In genomic region chr16:78045865-78046581, GRCh38 we compare ENCODE assay signal across 9 cellular contexts. TPM values are rescaled to one million over a fixed set of nuclear protein-coding genes. Genes with fewer than 3 reads are reported as not detected.
DNase-seq lines count a peak whose midpoint lies in the region; ATAC-seq, FAIRE-seq and TF ChIP-seq lines count a peak whose summit lies in the region.
"Had no signal": no experiment of that assay in that cellular context is flagged by ENCODE, and none has a peak within 500 bp of the region (broad histone marks: within the 10 kb centered on the region; RNA-seq: fewer than 3 reads in every experiment).

No MANE protein-coding gene starts in this region.

- DNase-seq in AG04449 (ENCODE audit: low read depth, low spot score) (no peak), Right ventricle myocardium superior (peak; percentile 72), posterior cingulate gyrus (peak in 9 of 10 donors; percentile 35 to 93 (median 60)), RCC 7860 (ENCODE audit: low spot score) (no peak), AML-193 (lab: John Stamatoyannopoulos, UW) (no peak)
- DNase-seq in activated T-cell treated with anti-CD3 and anti-CD28 coated beads, Interleukin-2, amount 50 U/mL, for 48 hours = peak; percentile 50 to 60

- intact Hi-C loops in Right ventricle myocardium superior (cut with DNase I) = no loop called here
- intact Hi-C loops in posterior cingulate gyrus (cut with DNase I) = no loop called here

- FAIRE-seq in RCC 7860 (lab: Jason Lieb, UNC) = no peak

- TF ChIP-seq CTCF in AG04449 (IDR thresholded peaks at IDR 0.05; ENCODE audit: insufficient read depth, low read length, missing control alignments) = peak; percentile 6

- CTCF ChIA-PET in AG04449 (lab: Yijun Ruan, JAX) = interaction anchor here (0.9 to 1.4 kb wide), 2 partner anchors 8 to 54 kb away, joined by 3 read pairs; partner anchors contain the start of gene WWOX

- H3K4me3 ChIP-seq in AG04449 (ENCODE audit: low read depth, low read length) = no peak overlapping the region

- POLR2A ChIA-PET in AG04449 (lab: Yijun Ruan, JAX) = no interaction called here

- ATAC-seq in HG03354 (IDR thresholded peaks at IDR 0.05; ENCODE audit: poor library complexity, severe bottlenecking, unreplicated experiment) = peak; percentile 80
- ATAC-seq in Right ventricle myocardium superior (ENCODE audit: poor library complexity) = peak; percentile 95
- ATAC-seq in HG03432 (IDR thresholded peaks at IDR 0.05; ENCODE audit: unreplicated experiment) = no peak

RNA-seq across cellular contexts. Expression of gene CLEC3A, which starts 23.7 kb away (rescaled TPM):
- not detected for total RNA-seq in Right ventricle myocardium superior
- total RNA-seq: activated CD8-positive, alpha-beta memory T cell treated with anti-CD3 and anti-CD28 coated beads for 36 hours had no signal

RNA-seq across cellular contexts. Expression of gene WWOX, which starts 53.4 kb away (rescaled TPM):
- 11.5 TPM for total RNA-seq in Right ventricle myocardium superior

Comparison
In these comparisons a context has a peak if more than half of its experiments do, and no peak if none do; other contexts are left out.
1. DNase-seq: peak in activated T-cell treated with anti-CD3 and anti-CD28 coated beads, Interleukin-2, amount 50 U/mL, for 48 hours (2 of 2), Right ventricle myocardium superior (single experiment) and posterior cingulate gyrus (9 of 10); none in AG04449 (single experiment), RCC 7860 (single experiment) and AML-193 (0 of 2).